In the genomic region with DNA sequence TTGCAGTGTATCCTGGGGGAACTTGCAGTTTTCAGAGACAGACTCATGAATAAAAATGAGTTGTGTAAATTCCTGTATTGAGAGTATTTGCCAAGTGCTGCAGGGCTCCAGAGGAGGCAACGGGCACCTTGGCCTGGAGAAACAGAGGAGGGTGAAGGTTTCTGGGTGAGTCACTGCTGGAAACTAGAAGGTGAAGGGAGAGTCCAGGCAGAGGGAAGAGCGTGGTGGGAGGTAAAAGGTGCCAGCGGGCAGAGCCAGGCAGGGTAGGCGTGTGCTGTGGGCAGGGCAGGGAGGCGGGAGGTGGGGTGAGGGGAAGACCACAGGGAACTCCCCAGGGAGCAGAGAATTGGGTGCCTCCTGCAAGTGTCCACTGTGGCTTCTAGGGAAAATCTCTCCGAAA, we compare ENCODE assay signal across 22 cellular contexts.
A peak's percentile ranks its signal among the peaks of the same experiment; 100 is the strongest.
DNase-seq lines count a peak whose midpoint lies in the region; ATAC-seq and TF ChIP-seq lines count a peak whose summit lies in the region.
"Had no signal": no experiment of that assay in that cellular context is flagged by ENCODE, and none has a peak within 500 bp of the region (broad histone marks: within the 10 kb centered on the region; RNA-seq: fewer than 3 reads in every experiment).

No MANE protein-coding gene starts in this region.

- peak; percentile 15 for DNase-seq in Caki2 (ENCODE audit: low read depth)
- peak; percentile 48 for DNase-seq in PC-3
- no peak for DNase-seq in mucosa of descending colon
- no peak for DNase-seq in germinal center (ENCODE audit: low spot score)
- no peak for DNase-seq in putamen (ENCODE audit: low spot score)
- DNase-seq in SK-N-SH, result no peak
- DNase-seq: activated CD4-positive, alpha-beta T cell treated with anti-CD3 and anti-CD28 coated beads, Interleukin-2, amount 10 ng/mL, durations not matched to agents 7 days and 5 days; activated CD8-positive, alpha-beta memory T cell treated with anti-CD3 and anti-CD28 coated beads, Interleukin-2, amount 50 U/mL, for 48 hours; activated effector memory CD4-positive, alpha-beta T cell treated with anti-CD3 and anti-CD28 coated beads, Interleukin-2, amount 50 U/mL, for 16 hours; central memory CD4-positive, alpha-beta T cell; mesendoderm; NCI-H1092; NCI-H2081; stimulated activated CD4-positive, alpha-beta T cell treated with anti-CD3 and anti-CD28 coated beads, Interleukin-2, amount 100 ng/mL, for 48 hours; uterus had no signal

- peaks cover 65% of the 10 kb centered on the region for H3K4me1 Mint-ChIP-seq in dendritic cell treated with granulocyte-macrophage colony-stimulating factor and Interleukin-4, amounts not matched to agents 40 ng/mL and 50 ng/mL, for 4 days (ENCODE audit: low read depth)

- no peak overlapping the region for H3K4me3 Mint-ChIP-seq in dendritic cell treated with granulocyte-macrophage colony-stimulating factor and Interleukin-4, amounts not matched to agents 40 ng/mL and 50 ng/mL, for 4 days
- H3K4me3 Mint-ChIP-seq: activated CD4-positive, alpha-beta T cell treated with anti-CD3 and anti-CD28 coated beads, Interleukin-2, amount 10 ng/mL, durations not matched to agents 7 days and 5 days; CD14-positive monocyte; natural killer cell treated with Interleukin-12 subunit alpha and Interleukin-12 subunit beta and Interleukin-15 and Interleukin-18, amount 100 ng/mL, for 72 hours; T-helper 1 cell treated with Interleukin-12 subunit alpha and Interleukin-12 subunit beta and Interleukin-4 antibody, amounts not matched to agents 30 μg/mL and 1 μg/mL, for 36 hours had no signal

- BruUV-seq in PC-3 (replicated peaks; lab: Mats Ljungman, UMichigan), result no TSS peak

- TF ChIP-seq CTCF in PC-3 (conservative IDR thresholded peaks at IDR 0.05; ENCODE audit: low read depth, low read length) (no peak), mucosa of descending colon (IDR thresholded peaks at IDR 0.05) (no peak), SK-N-SH (IDR thresholded peaks at IDR 0.05) (no peak)

- no peak for TF ChIP-seq RAD21 in SK-N-SH (IDR thresholded peaks at IDR 0.05; ENCODE audit: low read length)

- ATAC-seq in PC-3 (no peak), mucosa of descending colon (peak; percentile 83), HG03460 (IDR thresholded peaks at IDR 0.05; ENCODE audit: unreplicated experiment) (no peak)
- ATAC-seq: natural killer cell treated with Interleukin-12 subunit alpha and Interleukin-12 subunit beta and Interleukin-15 and Interleukin-18, amount 100 ng/mL, for 72 hours had no signal

- H3K27me3 Mint-ChIP-seq in dendritic cell treated with granulocyte-macrophage colony-stimulating factor and Interleukin-4, amounts not matched to agents 40 ng/mL and 50 ng/mL, for 4 days, result no peaks in the 10 kb centered on the region
- H3K27me3 Mint-ChIP-seq: activated CD4-positive, alpha-beta T cell treated with anti-CD3 and anti-CD28 coated beads, Interleukin-2, amount 10 ng/mL, durations not matched to agents 7 days and 5 days; natural killer cell treated with Interleukin-12 subunit alpha and Interleukin-12 subunit beta and Interleukin-15 and Interleukin-18, amount 100 ng/mL, for 72 hours had no signal

- H3K27me3 ChIP-seq in PC-3 (ENCODE audit: low read length) (peaks cover 46% of the 10 kb centered on the region), SK-N-SH (ENCODE audit: insufficient read depth) (no peaks in the 10 kb centered on the region)
- H3K27me3 ChIP-seq: uterus had no signal

- H3K9me2 ChIP-seq in PC-3 (replicated peaks; ENCODE audit: low read length) (no peaks in the 10 kb centered on the region), SK-N-SH (no peaks in the 10 kb centered on the region)

- H3K4me1 ChIP-seq in PC-3 (ENCODE audit: insufficient read depth, low read length) (peaks cover 9% of the 10 kb centered on the region; the same call in 1 of the 2 replicates), mucosa of descending colon (ENCODE audit: low read depth) (peaks cover 3% of the 10 kb centered on the region), SK-N-SH (ENCODE audit: control insufficient read depth in 1 of 2, insufficient read depth in 2 of 2, low read depth in 1 of 2, low read length in 1 of 2) (peaks cover 0 to 13% of the 10 kb centered on the region in 2 experiments; a peak in 1 of 4 replicates)

- no peak overlapping the region for H2AFZ ChIP-seq in PC-3 (ENCODE audit: low read length)
- no peak overlapping the region for H2AFZ ChIP-seq in SK-N-SH (ENCODE audit: low read depth)
- H2AFZ ChIP-seq: hepatocyte had no signal

- peaks cover 11% of the 10 kb centered on the region for H3K36me3 Mint-ChIP-seq in dendritic cell treated with granulocyte-macrophage colony-stimulating factor and Interleukin-4, amounts not matched to agents 40 ng/mL and 50 ng/mL, for 4 days (ENCODE audit: low read depth)
- H3K36me3 Mint-ChIP-seq: natural killer cell treated with Interleukin-12 subunit alpha and Interleukin-12 subunit beta and Interleukin-15 and Interleukin-18, amount 100 ng/mL, for 72 hours had no signal

- no peak for TF ChIP-seq EP300 in SK-N-SH (IDR thresholded peaks at IDR 0.05; ENCODE audit: borderline replicate concordance in 1 of 2, low read depth in 1 of 2, low read length in 1 of 2)

- in situ Hi-C loops in Caki2 (cut with HindIII; ENCODE audit: low pct_unique_long_range_greater_than_20kb, low sequenced_read_pairs), result no loop called here

- H3K36me3 ChIP-seq in PC-3 (ENCODE audit: low read depth, low read length), result no peaks in the 10 kb centered on the region
- H3K36me3 ChIP-seq in mucosa of descending colon (ENCODE audit: low read depth), result no peaks in the 10 kb centered on the region
- no peaks in the 10 kb centered on the region for H3K36me3 ChIP-seq in SK-N-SH (replicated peaks in 1 of 2; ENCODE audit: control insufficient read depth in 1 of 2, insufficient read depth in 2 of 2, low read length in 1 of 2)
- H3K36me3 ChIP-seq: uterus had no signal

- 0 out of 2 replicates have a peak overlapping the region, but pooled peaks have one; percentile 10 for H3K4me2 ChIP-seq in PC-3 (ENCODE audit: low read length)
- H3K4me2 ChIP-seq in SK-N-SH, result no peak overlapping the region
- H3K4me2 ChIP-seq: hepatocyte had no signal

- H3K79me2 ChIP-seq in PC-3 (ENCODE audit: low read length), result no peaks in the 10 kb centered on the region
- H3K79me2 ChIP-seq in SK-N-SH (ENCODE audit: insufficient read depth), result peaks cover 12% of the 10 kb centered on the region; the same call in 1 of the 2 replicates
- H3K79me2 ChIP-seq: hepatocyte had no signal

- no peaks in the 10 kb centered on the region for H3F3A ChIP-seq in PC-3 (ENCODE audit: low read length, unreplicated experiment)
- H3F3A ChIP-seq in SK-N-SH (replicated peaks; ENCODE audit: insufficient read depth), result no peaks in the 10 kb centered on the region

- H3K4me3 ChIP-seq in PC-3 (ENCODE audit: low read length) (no peak overlapping the region), mucosa of descending colon (no peak overlapping the region), SK-N-SH (ENCODE audit: low read depth in 2 of 2, low read length in 1 of 2) (no peak overlapping the region)
- H3K4me3 ChIP-seq: hepatocyte, skin epidermis, uterus had no signal

- intact Hi-C loops in PC-3 (cut with micrococcal nuclease), result no loop called here
- intact Hi-C loops in dendritic cell treated with granulocyte-macrophage colony-stimulating factor and Interleukin-4, amounts not matched to agents 40 ng/mL and 50 ng/mL, for 4 days (cut with micrococcal nuclease), result loop anchor here (10.0 kb wide), 1 partner anchor 100 kb away; no protein-coding TSS in a partner anchor
- intact Hi-C loops in mucosa of descending colon (cut with DNase I, micrococcal nuclease), result no loop called here

- H3K27ac ChIP-seq in PC-3 (ENCODE audit: low read length), result peak overlapping the region; percentile 36
- H3K27ac ChIP-seq in SK-N-SH (ENCODE audit: low read depth in 2 of 2, low read length in 1 of 2), result no peak overlapping the region
- H3K27ac ChIP-seq: hepatocyte, uterus had no signal

- H4K20me1 ChIP-seq in PC-3 (ENCODE audit: low read length) (no peaks in the 10 kb centered on the region), SK-N-SH (ENCODE audit: insufficient read depth) (0 out of 2 replicates have a peak, but pooled peaks cover 10% of the 10 kb centered on the region)

- H3K27ac Mint-ChIP-seq in dendritic cell treated with granulocyte-macrophage colony-stimulating factor and Interleukin-4, amounts not matched to agents 40 ng/mL and 50 ng/mL, for 4 days, result peak overlapping the region; percentile 78
- H3K27ac Mint-ChIP-seq: activated CD4-positive, alpha-beta T cell treated with anti-CD3 and anti-CD28 coated beads, Interleukin-2, amount 10 ng/mL, durations not matched to agents 7 days and 5 days; natural killer cell treated with Interleukin-12 subunit alpha and Interleukin-12 subunit beta and Interleukin-15 and Interleukin-18, amount 100 ng/mL, for 72 hours; T-helper 1 cell treated with Interleukin-12 subunit alpha and Interleukin-12 subunit beta and Interleukin-4 antibody, amounts not matched to agents 30 μg/mL and 1 μg/mL, for 36 hours had no signal

- H3K9me3 Mint-ChIP-seq in dendritic cell treated with granulocyte-macrophage colony-stimulating factor and Interleukin-4, amounts not matched to agents 40 ng/mL and 50 ng/mL, for 4 days, result no peaks in the 10 kb centered on the region
- H3K9me3 Mint-ChIP-seq: activated CD4-positive, alpha-beta T cell treated with anti-CD3 and anti-CD28 coated beads, Interleukin-2, amount 10 ng/mL, durations not matched to agents 7 days and 5 days; natural killer cell treated with Interleukin-12 subunit alpha and Interleukin-12 subunit beta and Interleukin-15 and Interleukin-18, amount 100 ng/mL, for 72 hours; T-helper 1 cell treated with Interleukin-12 subunit alpha and Interleukin-12 subunit beta and Interleukin-4 antibody, amounts not matched to agents 30 μg/mL and 1 μg/mL, for 36 hours had no signal

- no peak overlapping the region for H3K9ac ChIP-seq in PC-3 (ENCODE audit: low read length)
- no peak overlapping the region for H3K9ac ChIP-seq in SK-N-SH

- H3K9me3 ChIP-seq in PC-3 (ENCODE audit: low read length), result no peaks in the 10 kb centered on the region
- no peaks in the 10 kb centered on the region for H3K9me3 ChIP-seq in mucosa of descending colon
- no peaks in the 10 kb centered on the region for H3K9me3 ChIP-seq in SK-N-SH
- H3K9me3 ChIP-seq: uterus had no signal

- POLR2A ChIA-PET in PC-3 (lab: Charles Lee; ENCODE audit: unreplicated experiment), result no interaction called here
- POLR2A ChIA-PET in SK-N-SH (lab: Yijun Ruan, JAX), result no interaction called here

- 82% methylated on average over 6 of the region's 6 CpGs for WGBS in SK-N-SH (ENCODE audit: low lambda C conversion rate)

- CTCF ChIA-PET in PC-3 (lab: Charles Lee), result no interaction called here
- CTCF ChIA-PET in SK-N-SH (lab: Yijun Ruan, JAX), result no interaction called here

TF ChIP-seq in SK-N-SH, 30 proteins besides CTCF, POLR2A, EP300 and RAD21 (continues in another document):
- no peak for TF ChIP-seq EZH2phosphoT487 (IDR thresholded peaks at IDR 0.05; ENCODE audit: borderline replicate concordance, low read depth)

Comparison
In these comparisons a context has a peak if more than half of its experiments do, and no peak if none do; other contexts are left out.
1. DNase-seq: peak in Caki2 (single experiment) and PC-3 (single experiment); none in mucosa of descending colon (0 of 3), germinal center (single experiment), putamen (single experiment) and SK-N-SH (single experiment).